8 cellular contexts compared by ENCODE assay signal in genomic region chr7:36280840-36281812, GRCh38.
A peak's percentile ranks its signal among the peaks of the same experiment; 100 is the strongest.
DNase-seq lines count a peak whose midpoint lies in the region; ATAC-seq, FAIRE-seq and TF ChIP-seq lines count a peak whose summit lies in the region.

No MANE protein-coding gene starts in this region.

- RAD21 ChIA-PET in HCT116 (lab: Charles Lee; ENCODE audit: low non-redundant PET in 1 of 2, low total read pairs in 2 of 2, uncharacterized antibody in 2 of 2, unreplicated experiment in 2 of 2) = interaction anchor here in 1 of 2 experiments (1.3 kb wide), 1 partner anchor 9 kb away, joined by 3 read pairs; no protein-coding TSS in a partner anchor

- no peak overlapping the region for H2AFZ ChIP-seq in HCT116 (ENCODE audit: low read depth, low read length, poor library complexity, severe bottlenecking)

- no peaks in the 10 kb centered on the region for H4K20me1 ChIP-seq in HCT116 (ENCODE audit: insufficient read depth)

- no peak for TF ChIP-seq POLR2A in HCT116 (IDR thresholded peaks at IDR 0.05; ENCODE audit: borderline replicate concordance, extremely low read depth, insufficient read depth, insufficient read length)

- TF ChIP-seq CTCF in HCT116 (IDR thresholded peaks at IDR 0.05 in 2 of 3, conservative IDR thresholded peaks at IDR 0.05 in 1 of 3; ENCODE audit: borderline replicate concordance in 1 of 3, insufficient read depth in 1 of 3, low read depth in 2 of 3, low read length in 2 of 3) (no peak), kidney (IDR thresholded peaks at IDR 0.05; ENCODE audit: borderline replicate concordance, extremely low read depth, insufficient read depth) (no peak)

- H3K4me1 Mint-ChIP-seq in activated CD8-positive, alpha-beta T cell treated with anti-CD3 and anti-CD28 coated beads, Interleukin-2, amount 10 ng/mL, durations not matched to agents 7 days and 5 days (ENCODE audit: low read depth) = peaks cover 37% of the 10 kb centered on the region

- H3K27me3 Mint-ChIP-seq in activated CD8-positive, alpha-beta T cell treated with anti-CD3 and anti-CD28 coated beads, Interleukin-2, amount 10 ng/mL, durations not matched to agents 7 days and 5 days (ENCODE audit: low read depth) = peaks cover 4% of the 10 kb centered on the region

- H3K27me3 ChIP-seq in HCT116 (ENCODE audit: insufficient read depth, low read length) = no peaks in the 10 kb centered on the region
- H3K27me3 ChIP-seq in stomach smooth muscle (ENCODE audit: control insufficient read depth in 1 of 2, insufficient read depth in 2 of 2, low read length in 2 of 2) = no peaks in the 10 kb centered on the region

- H3K4me1 ChIP-seq in HCT116 (ENCODE audit: control insufficient read depth in 1 of 2, insufficient read depth in 2 of 2, low read length in 2 of 2) (peaks cover 27 to 37% of the 10 kb centered on the region in 2 experiments), kidney (ENCODE audit: control insufficient read depth in 1 of 2, insufficient read depth in 1 of 2, low read depth in 1 of 2, low read length in 2 of 2) (peaks cover 5 to 17% of the 10 kb centered on the region in 2 donors), stomach smooth muscle (ENCODE audit: control insufficient read depth, insufficient read depth, low read length) (peaks cover 42% of the 10 kb centered on the region)

- ATAC-seq in HCT116 = peak; percentile 91
- ATAC-seq in activated CD8-positive, alpha-beta T cell treated with anti-CD3 and anti-CD28 coated beads, Interleukin-2, amount 10 ng/mL, durations not matched to agents 7 days and 5 days = no peak

- H3K9me3 Mint-ChIP-seq in activated CD8-positive, alpha-beta T cell treated with anti-CD3 and anti-CD28 coated beads, Interleukin-2, amount 10 ng/mL, durations not matched to agents 7 days and 5 days (ENCODE audit: insufficient read depth) = no peaks in the 10 kb centered on the region

- CTCF ChIA-PET in HCT116 (lab: Charles Lee) = interaction anchor here (0.9 to 1.1 kb wide), 3 partner anchors 11 to 152 kb away, joined by 3 read pairs; no protein-coding TSS in a partner anchor
- CTCF ChIA-PET in activated CD8-positive, alpha-beta T cell treated with anti-CD3 and anti-CD28 coated beads, Interleukin-2, amount 10 ng/mL, durations not matched to agents 7 days and 5 days (lab: Charles Lee) = no interaction called here

- FAIRE-seq in kidney (lab: Jason Lieb, UNC) = no peak

- DNase-seq in DMS53 treated with DMSO at 0.1 percent for 48 hours (lab: John Stamatoyannopoulos, UW; ENCODE audit: unreplicated experiment) (peak; percentile 72), HCT116 (ENCODE audit: low read depth, low spot score) (peak; percentile 34), NCI-H345 (lab: John Stamatoyannopoulos, UW) (peak; percentile 63), cerebellum (ENCODE audit: low spot score) (peak; percentile 58), kidney (peak; percentile 92), DMS114 treated with DMSO at 0.1 percent for 48 hours (lab: John Stamatoyannopoulos, UW; ENCODE audit: unreplicated experiment) (no peak)
- no peak for DNase-seq in activated CD8-positive, alpha-beta T cell treated with anti-CD3 and anti-CD28 coated beads, Interleukin-2, amount 10 ng/mL, durations not matched to agents 7 days and 5 days

- peak overlapping the region; percentile 54 for H3K27ac ChIP-seq in HCT116 (ENCODE audit: low read depth, low read length)
- H3K27ac ChIP-seq in kidney (ENCODE audit: low read depth in 2 of 2, low read length in 2 of 2) = peak overlapping the region in 1 of 2 donors; percentile 38
- H3K27ac ChIP-seq in stomach smooth muscle (ENCODE audit: low read length) = peak overlapping the region; percentile 76

- H3K4me2 ChIP-seq in HCT116 (ENCODE audit: low read length) = peak overlapping the region; percentile 64

- no peaks in the 10 kb centered on the region for H3K36me3 Mint-ChIP-seq in activated CD8-positive, alpha-beta T cell treated with anti-CD3 and anti-CD28 coated beads, Interleukin-2, amount 10 ng/mL, durations not matched to agents 7 days and 5 days (ENCODE audit: low read depth)

- H3K4me3 Mint-ChIP-seq in activated CD8-positive, alpha-beta T cell treated with anti-CD3 and anti-CD28 coated beads, Interleukin-2, amount 10 ng/mL, durations not matched to agents 7 days and 5 days = no peak overlapping the region

- peak; percentile 13; the same call in 1 of the 2 replicates for TF ChIP-seq RAD21 in HCT116 (IDR thresholded peaks at IDR 0.05; ENCODE audit: low read depth)

- no TSS peak for BruUV-seq in HCT116 (replicated peaks; lab: Mats Ljungman, UMichigan)

- no peaks in the 10 kb centered on the region for H3K79me2 ChIP-seq in HCT116 (ENCODE audit: insufficient read depth, low read length)

- H3K27ac Mint-ChIP-seq in activated CD8-positive, alpha-beta T cell treated with anti-CD3 and anti-CD28 coated beads, Interleukin-2, amount 10 ng/mL, durations not matched to agents 7 days and 5 days = no peak overlapping the region

- POLR2A ChIA-PET in HCT116 (lab: Charles Lee) = interaction anchor here (0.9 kb wide), 1 partner anchor 9 kb away, joined by 3 read pairs; no protein-coding TSS in a partner anchor
- POLR2A ChIA-PET in activated CD8-positive, alpha-beta T cell treated with anti-CD3 and anti-CD28 coated beads, Interleukin-2, amount 10 ng/mL, durations not matched to agents 7 days and 5 days (lab: Charles Lee) = no interaction called here

- H3K4me3 ChIP-seq in HCT116 (replicated peaks in 1 of 2; ENCODE audit: low read depth in 1 of 2, low read length in 2 of 2) (peak overlapping the region; percentile 8 to 35), kidney (ENCODE audit: low read length in 2 of 2) (no peak overlapping the region), stomach smooth muscle (ENCODE audit: low read length in 2 of 2) (peak overlapping the region; percentile 22 to 63)

- H3K36me3 ChIP-seq in HCT116 (ENCODE audit: control insufficient read depth in 1 of 2, insufficient read depth in 2 of 2, low read length in 2 of 2) (no peaks in the 10 kb centered on the region), kidney (ENCODE audit: control insufficient read depth in 1 of 2, insufficient read depth in 2 of 2, low read length in 2 of 2) (no peaks in the 10 kb centered on the region), stomach smooth muscle (ENCODE audit: control insufficient read depth in 2 of 2, insufficient read depth in 2 of 2, low read length in 2 of 2) (peaks cover 0 to 3% of the 10 kb centered on the region in 2 donors)

- intact Hi-C loops in HCT116 (cut with micrococcal nuclease) = no loop called here
- intact Hi-C loops in kidney (cut with DNase I) = no loop called here

- H3K9me2 ChIP-seq in HCT116 (ENCODE audit: insufficient read depth) = no peaks in the 10 kb centered on the region

- H3K9ac ChIP-seq in HCT116 (ENCODE audit: low read length) (peak overlapping the region; percentile 46), kidney (ENCODE audit: low read length in 2 of 2) (peak overlapping the region in 1 of 2 donors; percentile 9), stomach smooth muscle (ENCODE audit: low read length in 2 of 2) (peak overlapping the region in 1 of 2 donors; percentile 37)

- no peaks in the 10 kb centered on the region for H3K9me3 ChIP-seq in HCT116 (ENCODE audit: control insufficient read depth in 1 of 2, insufficient read depth in 1 of 2, low read depth in 1 of 2, low read length in 2 of 2)
- H3K9me3 ChIP-seq in kidney (ENCODE audit: control insufficient read depth in 1 of 2, low read length in 2 of 2) = no peaks in the 10 kb centered on the region
- no peaks in the 10 kb centered on the region for H3K9me3 ChIP-seq in stomach smooth muscle (ENCODE audit: control insufficient read depth in 2 of 2, low read length in 2 of 2)

TF ChIP-seq in HCT116, 20 proteins besides CTCF, POLR2A, EP300 and RAD21:
- TF ChIP-seq POLR2AphosphoS5 (IDR thresholded peaks at IDR 0.05; ENCODE audit: low read depth, low read length) = peak; percentile 23; the same call in 1 of the 2 replicates
- TF ChIP-seq, protein P1, sequence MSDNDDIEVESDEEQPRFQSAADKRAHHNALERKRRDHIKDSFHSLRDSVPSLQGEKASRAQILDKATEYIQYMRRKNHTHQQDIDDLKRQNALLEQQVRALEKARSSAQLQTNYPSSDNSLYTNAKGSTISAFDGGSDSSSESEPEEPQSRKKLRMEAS (IDR thresholded peaks at IDR 0.05) = peak; percentile 80
- TF ChIP-seq CBX3 (IDR thresholded peaks at IDR 0.05; ENCODE audit: low read depth) = peak; percentile 85; the same call in 1 of the 2 replicates
- TF ChIP-seq FOSL1 (IDR thresholded peaks at IDR 0.05; ENCODE audit: low read depth) = peak; percentile 80
- TF ChIP-seq JUND (IDR thresholded peaks at IDR 0.05) = peak; percentile 76
- 0 out of 2 replicates have a peak, but pooled peaks have one; percentile 44 for TF ChIP-seq EGR1 (IDR thresholded peaks at IDR 0.05; ENCODE audit: low read depth)
- TF ChIP-seq CEBPB (IDR thresholded peaks at IDR 0.05; ENCODE audit: low read depth) = no peak
- no peak for TF ChIP-seq ATF3 (IDR thresholded peaks at IDR 0.05)
- TF ChIP-seq SP1 (IDR thresholded peaks at IDR 0.05; ENCODE audit: low read depth) = peak; percentile 54
- TF ChIP-seq SRF (IDR thresholded peaks at IDR 0.05; ENCODE audit: low read depth) = peak; percentile 58; the same call in 1 of the 2 replicates
TF ChIP-seq in HCT116: peak in this region for 8.

Comparison
In these comparisons a context has a peak if more than half of its experiments do, and no peak if none do; other contexts are left out.
1. DNase-seq: peak in DMS53 treated with DMSO at 0.1 percent for 48 hours (single experiment), HCT116 (single experiment), NCI-H345 (single experiment), cerebellum (single experiment) and kidney (single experiment); none in DMS114 treated with DMSO at 0.1 percent for 48 hours (single experiment) and activated CD8-positive, alpha-beta T cell treated with anti-CD3 and anti-CD28 coated beads, Interleukin-2, amount 10 ng/mL, durations not matched to agents 7 days and 5 days (single experiment).
2. H3K4me3 ChIP-seq: peak in HCT116 (2 of 2) and stomach smooth muscle (2 of 2); none in kidney (0 of 2).